Comparison of ENCODE assay signal across 24 cellular contexts in the genomic region with DNA sequence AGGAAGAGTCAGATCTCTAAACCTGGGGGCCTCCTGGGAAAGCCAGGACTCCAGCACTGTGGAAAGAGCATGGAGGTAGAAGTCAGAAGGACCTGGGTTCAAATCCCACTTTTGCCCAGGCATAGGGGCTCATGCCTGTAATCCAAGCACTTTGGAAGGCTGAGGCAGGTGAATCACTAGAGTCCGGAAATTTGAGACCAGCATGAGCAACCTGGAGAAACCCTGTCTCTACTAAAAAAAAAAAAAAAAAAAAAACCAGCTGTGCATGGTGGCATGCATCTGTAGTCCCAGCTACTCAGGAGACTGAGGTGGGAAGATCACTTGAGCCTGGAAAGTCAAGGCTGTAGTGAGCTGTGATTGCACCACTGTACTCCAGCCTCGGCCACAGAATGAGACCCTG. TPM values are rescaled to one million over a fixed set of nuclear protein-coding genes. Genes with fewer than 3 reads are reported as not detected.
A peak's percentile ranks its signal among the peaks of the same experiment; 100 is the strongest.
DNase-seq lines count a peak whose midpoint lies in the region; ATAC-seq, FAIRE-seq and TF ChIP-seq lines count a peak whose summit lies in the region.
"Had no signal": no experiment of that assay in that cellular context is flagged by ENCODE, and none has a peak within 500 bp of the region (broad histone marks: within the 10 kb centered on the region; RNA-seq: fewer than 3 reads in every experiment).

No MANE protein-coding gene starts in this region.

- H3K27ac ChIP-seq in PC-3 (ENCODE audit: low read length) (no peak overlapping the region), H1 (ENCODE audit: low read depth, low read length) (no peak overlapping the region), neuronal stem cell (replicated peaks; ENCODE audit: low read length) (no peak overlapping the region)
- H3K27ac ChIP-seq: HL-60 had no signal

- POLR2A ChIA-PET in PC-3 (lab: Charles Lee; ENCODE audit: unreplicated experiment): interaction anchor here (0.6 kb wide), 1 partner anchor 24 kb away, joined by 15 read pairs; no protein-coding TSS in a partner anchor
- POLR2A ChIA-PET in H1 (lab: Charles Lee; ENCODE audit: partially characterized antibody): no interaction called here

- H3K18ac ChIP-seq in H1 (ENCODE audit: extremely low read depth, low read length): no peak overlapping the region
- H3K18ac ChIP-seq in neuronal stem cell (ENCODE audit: low read length): no peak overlapping the region

- H3K23ac ChIP-seq in H1 (ENCODE audit: insufficient read length): no peak overlapping the region
- H3K23ac ChIP-seq in neuronal stem cell (ENCODE audit: low read depth, low read length, poor library complexity): no peak overlapping the region

- H3K9me3 ChIP-seq in PC-3 (ENCODE audit: low read length): no peaks in the 10 kb centered on the region
- H3K9me3 ChIP-seq in H1 (ENCODE audit: insufficient read depth in 2 of 2, low read depth in 1 of 2, low read length in 1 of 2): no peaks in the 10 kb centered on the region
- no peaks in the 10 kb centered on the region for H3K9me3 ChIP-seq in neuronal stem cell (replicated peaks in 1 of 2; ENCODE audit: control insufficient read depth in 2 of 2, insufficient read depth in 1 of 2, low read depth in 1 of 2, low read length in 2 of 2)
- H3K9me3 ChIP-seq: BE2C, Caco-2 had no signal

- H4K5ac ChIP-seq in H1 (ENCODE audit: insufficient read length, low read depth, low read length): no peak overlapping the region

- no peak overlapping the region for H2BK20ac ChIP-seq in H1 (ENCODE audit: low read length)

- no peaks in the 10 kb centered on the region for H3K79me1 ChIP-seq in H1 (ENCODE audit: low read depth, low read length)
- no peaks in the 10 kb centered on the region for H3K79me1 ChIP-seq in neuronal stem cell (ENCODE audit: low read depth, low read length)

- H3K56ac ChIP-seq in H1 (replicated peaks; ENCODE audit: insufficient read length, low read depth, low read length): no peak overlapping the region

- H3K23me2 ChIP-seq in H1 (ENCODE audit: low read depth, low read length): no peaks in the 10 kb centered on the region

- H2BK5ac ChIP-seq in H1 (ENCODE audit: low read depth, low read length): no peak overlapping the region
- H2BK5ac ChIP-seq in neuronal stem cell (ENCODE audit: low read length): no peak overlapping the region

- no peak for TF ChIP-seq RAD21 in H1 (IDR thresholded peaks at IDR 0.05 in 1 of 2, conservative IDR thresholded peaks at IDR 0.05 in 1 of 2; ENCODE audit: low read depth in 2 of 2, low read length in 2 of 2)

- no TSS peak for BruUV-seq in PC-3 (replicated peaks; lab: Mats Ljungman, UMichigan)

- H4K8ac ChIP-seq in H1 (ENCODE audit: extremely low read depth, insufficient read depth, low read length) (no peak overlapping the region), neuronal stem cell (ENCODE audit: low read depth, low read length) (no peak overlapping the region)

- H4K91ac ChIP-seq in H1 (replicated peaks; ENCODE audit: insufficient read length, low read length) (no peak overlapping the region), neuronal stem cell (ENCODE audit: low read depth, low read length, poor library complexity) (no peak overlapping the region)

- no peak overlapping the region for H3K9ac ChIP-seq in PC-3 (ENCODE audit: low read length)
- no peak overlapping the region for H3K9ac ChIP-seq in H1 (replicated peaks in 1 of 4; ENCODE audit: extremely low read depth in 1 of 4, low read depth in 3 of 4, low read length in 3 of 4)
- H3K9ac ChIP-seq in neuronal stem cell (ENCODE audit: low read depth, low read length, poor library complexity): no peak overlapping the region

- H3F3A ChIP-seq in PC-3 (ENCODE audit: low read length, unreplicated experiment): no peaks in the 10 kb centered on the region

- no peak for TF ChIP-seq EP300 in H1 (IDR thresholded peaks at IDR 0.05; ENCODE audit: borderline replicate concordance in 1 of 2, low read depth in 2 of 2, low read length in 2 of 2)

- CTCF ChIA-PET in PC-3 (lab: Charles Lee): interaction anchor here (0.6 kb wide), 3 partner anchors 24 to 423 kb away, joined by 5 to 9 read pairs (median 7); a partner anchor contains a TSS
- CTCF ChIA-PET in H1 (lab: Charles Lee; ENCODE audit: partially characterized antibody): interaction anchor here (0.6 to 1.2 kb wide), 4 partner anchors 22 to 234 kb away, joined by 3 read pairs; no protein-coding TSS in a partner anchor

- peak; percentile 44 for DNase-seq in NCI-H2171 (lab: John Stamatoyannopoulos, UW)
- peak; percentile 43 for DNase-seq in PC-3
- DNase-seq in H1 (ENCODE audit: low read depth in 1 of 2, low spot score in 2 of 2): no peak
- no peak for DNase-seq in neuronal stem cell (ENCODE audit: low spot score)
- DNase-seq in NCI-H2227 (lab: John Stamatoyannopoulos, UW; ENCODE audit: unreplicated experiment): no peak
- no peak for DNase-seq in activated naive CD4-positive, alpha-beta T cell treated with Interleukin-2 at 50 U/mL for 16 hours
- DNase-seq: ACHN; BE2C; Caco-2; CD4-positive, alpha-beta T cell; DMS153; DND-41; EL; HCEC 1CT; HFFc6; IMR-90; KBM-7 had no signal

- H3K9me2 ChIP-seq in PC-3 (replicated peaks; ENCODE audit: low read length): no peaks in the 10 kb centered on the region

- no peaks in the 10 kb centered on the region for H3K36me3 ChIP-seq in PC-3 (ENCODE audit: low read depth, low read length)
- no peaks in the 10 kb centered on the region for H3K36me3 ChIP-seq in H1 (ENCODE audit: control insufficient read depth in 2 of 4, insufficient read depth in 4 of 4, low read length in 3 of 4)
- H3K36me3 ChIP-seq in neuronal stem cell (replicated peaks in 1 of 2; ENCODE audit: control insufficient read depth in 2 of 2, insufficient read depth in 2 of 2, low read length in 2 of 2): no peaks in the 10 kb centered on the region
- H3K36me3 ChIP-seq: BE2C had no signal

- no peak overlapping the region for H3K4me2 ChIP-seq in PC-3 (ENCODE audit: low read length)
- H3K4me2 ChIP-seq in H1 (ENCODE audit: insufficient read depth in 1 of 2, low read depth in 2 of 2, low read length in 2 of 2): no peak overlapping the region
- H3K4me2 ChIP-seq in neuronal stem cell (ENCODE audit: insufficient read depth, low read length, poor library complexity, severe bottlenecking): no peak overlapping the region

- H3K14ac ChIP-seq in H1 (ENCODE audit: insufficient read length) (no peak overlapping the region), neuronal stem cell (ENCODE audit: low read length) (no peak overlapping the region)

- H3K4me1 ChIP-seq in PC-3 (ENCODE audit: insufficient read depth, low read length): peaks cover 8% of the 10 kb centered on the region; the same call in 1 of the 2 replicates
- peaks cover 0 to 23% (median 12%) of the 10 kb centered on the region in 4 experiments; a peak in 6 of 7 replicates for H3K4me1 ChIP-seq in H1 (replicated peaks in 1 of 4; ENCODE audit: control insufficient read depth in 3 of 4, insufficient read depth in 4 of 4, low read length in 3 of 4)
- H3K4me1 ChIP-seq in neuronal stem cell (ENCODE audit: control insufficient read depth in 2 of 2, insufficient read depth in 1 of 2, low read depth in 1 of 2, low read length in 2 of 2): peaks cover 14 to 15% of the 10 kb centered on the region in 2 donors

- no peak for FAIRE-seq in H1 (lab: Jason Lieb, UNC)
- FAIRE-seq: A204.1, GM12878, GM19239, H54, HTR-8/SVneo had no signal

- no peak for TF ChIP-seq POLR2A in H1 (IDR thresholded peaks at IDR 0.05; ENCODE audit: control extremely low read depth in 1 of 2, low read depth in 2 of 2, low read length in 2 of 2)

- H2BK15ac ChIP-seq in H1 (ENCODE audit: low read length): no peak overlapping the region
- no peak overlapping the region for H2BK15ac ChIP-seq in neuronal stem cell (ENCODE audit: low read length)

- H3K27me3 ChIP-seq in PC-3 (ENCODE audit: low read length) (no peaks in the 10 kb centered on the region), H1 (replicated peaks in 1 of 4; ENCODE audit: control insufficient read depth in 3 of 4, extremely low read depth in 1 of 4, insufficient read depth in 3 of 4, low read length in 3 of 4) (no peaks in the 10 kb centered on the region), neuronal stem cell (ENCODE audit: control insufficient read depth in 3 of 3, insufficient read depth in 3 of 3, low read depth in 1 of 3, low read length in 3 of 3) (no peaks in the 10 kb centered on the region)
- H3K27me3 ChIP-seq: BE2C had no signal

- no peaks in the 10 kb centered on the region for H3K79me2 ChIP-seq in PC-3 (ENCODE audit: low read length)
- H3K79me2 ChIP-seq in H1 (ENCODE audit: control insufficient read depth in 1 of 2, insufficient read depth in 2 of 2, low read length in 2 of 2): no peaks in the 10 kb centered on the region

- WGBS in H1 (ENCODE audit: extremely low coverage in 1 of 2, insufficient coverage in 1 of 2, insufficient read length in 1 of 2, insufficient replicate concordance in 2 of 2, low coverage in 1 of 2, low lambda C conversion rate in 2 of 2, missing lambda C conversion rate in 1 of 2), 2 experiments: 80% methylated on average over 2 of the region's 2 CpGs; no CpG with 5 or more reads in 1 of the 2 experiments
- no CpG with 5 or more reads among the region's 2 CpGs for WGBS in neuronal stem cell (ENCODE audit: extremely low coverage in 2 of 2, insufficient read length in 2 of 2, insufficient replicate concordance in 1 of 2), 2 donors

- H3K4ac ChIP-seq in H1 (replicated peaks; ENCODE audit: insufficient read length, low read depth, low read length) (no peak overlapping the region), neuronal stem cell (ENCODE audit: low read length) (no peak overlapping the region)

- no peak overlapping the region for H2AK5ac ChIP-seq in H1 (ENCODE audit: low read depth, low read length)
- peak overlapping the region; percentile 29 for H2AK5ac ChIP-seq in neuronal stem cell (ENCODE audit: low read depth, low read length)

- no peak overlapping the region for H2BK12ac ChIP-seq in H1 (ENCODE audit: low read depth, low read length)
- no peak overlapping the region for H2BK12ac ChIP-seq in neuronal stem cell (ENCODE audit: low read length)

- no peak overlapping the region for H3K4me3 ChIP-seq in PC-3 (ENCODE audit: low read length)
- H3K4me3 ChIP-seq in H1 (ENCODE audit: extremely low read depth in 1 of 4, insufficient read depth in 2 of 4, low read depth in 3 of 4, low read length in 4 of 4): no peak overlapping the region
- H3K4me3 ChIP-seq in neuronal stem cell (ENCODE audit: low read length in 2 of 2): no peak overlapping the region
- H3K4me3 ChIP-seq: GM12878 had no signal

- ATAC-seq in PC-3: no peak
- no peak for ATAC-seq in GM18909 (IDR thresholded peaks at IDR 0.05; ENCODE audit: poor library complexity, unreplicated experiment)
- ATAC-seq: GM12878 had no signal

- intact Hi-C loops in PC-3 (cut with micrococcal nuclease): no loop called here

- TF ChIP-seq CTCF in PC-3 (conservative IDR thresholded peaks at IDR 0.05; ENCODE audit: low read depth, low read length) (no peak), H1 (IDR thresholded peaks at IDR 0.05; ENCODE audit: control extremely low read depth in 1 of 3, insufficient read depth in 1 of 3, low read depth in 1 of 3, low read length in 3 of 3) (no peak)

- no peaks in the 10 kb centered on the region for H4K20me1 ChIP-seq in PC-3 (ENCODE audit: low read length)
- H4K20me1 ChIP-seq in H1 (replicated peaks in 1 of 2; ENCODE audit: control insufficient read depth in 1 of 2, insufficient read depth in 2 of 2, low read length in 2 of 2): peaks cover 0 to 4% of the 10 kb centered on the region in 2 experiments

- H2BK120ac ChIP-seq in H1 (replicated peaks; ENCODE audit: low read depth, low read length): no peak overlapping the region
- no peak overlapping the region for H2BK120ac ChIP-seq in neuronal stem cell (ENCODE audit: low read depth, low read length)

- H2AFZ ChIP-seq in PC-3 (ENCODE audit: low read length) (no peak overlapping the region), H1 (ENCODE audit: low read length) (no peak overlapping the region), neuronal stem cell (ENCODE audit: low read length) (no peak overlapping the region)

RNA-seq across cellular contexts. Expression of a gene that starts 31.8 kb away (rescaled TPM):
- total RNA-seq in PC-3 (2014; rRNA removed): 26.5 and 31.6 TPM in 2 replicates
- total RNA-seq in H1 (2021; fragmentation: NEBNext Ultra II Directional; extraction: Animal tissue kit (Norgen Biotek cat#: 25700)): 12.8 and 14.0 TPM in 2 replicates
- 13.2 and 16.3 TPM in 2 replicates for polyA plus RNA-seq in H1 (2011; rRNA removed)
- 10.4 TPM for polyA plus RNA-seq in H1 (2011; cell fraction: cytosol; rRNA removed)
- 16.7 TPM for polyA plus RNA-seq in H1 (2011; cell fraction: nucleus; rRNA removed)
- polyA plus RNA-seq in H1 (2012, experiment 1 of 2): 9.3 to 13.5 TPM (median 11.9 TPM) in 4 replicates
- polyA plus RNA-seq in H1 (2012, experiment 2 of 2): 13.0 TPM
- 9.4 TPM for polyA plus RNA-seq in H1 (2013, experiment 1 of 2)
- polyA plus RNA-seq in H1 (2013, experiment 2 of 2): 9.6 TPM
- 9.7 and 11.7 TPM in 2 replicates for polyA minus RNA-seq in H1 (2011; rRNA and poly(A)+ RNA removed)
- polyA minus RNA-seq in H1 (2011; cell fraction: cytosol; rRNA and poly(A)+ RNA removed): 8.3 TPM
- polyA minus RNA-seq in H1 (2011; cell fraction: nucleus; rRNA and poly(A)+ RNA removed): 9.7 TPM
- 5.0 TPM for polyA plus RNA-seq in neuronal stem cell (2013, experiment 1 of 2)
- polyA plus RNA-seq in neuronal stem cell (2013, experiment 2 of 2): 5.4 TPM

RNA-seq across cellular contexts. Expression of a gene that starts 41.4 kb away (rescaled TPM):
- 0.11 and 0.75 TPM in 2 replicates for total RNA-seq in PC-3 (2014; rRNA removed)
- total RNA-seq in H1 (2021; fragmentation: NEBNext Ultra II Directional; extraction: Animal tissue kit (Norgen Biotek cat#: 25700)): 7.7 and 7.8 TPM in 2 replicates
- polyA plus RNA-seq in H1 (2011; rRNA removed): 14.4 and 15.2 TPM in 2 replicates
- 8.9 TPM for polyA plus RNA-seq in H1 (2011; cell fraction: cytosol; rRNA removed)
- 14.7 TPM for polyA plus RNA-seq in H1 (2011; cell fraction: nucleus; rRNA removed)
- 8.3 to 9.9 TPM (median 8.7 TPM) in 4 replicates for polyA plus RNA-seq in H1 (2012, experiment 1 of 2)
- 6.4 TPM for polyA plus RNA-seq in H1 (2012, experiment 2 of 2)
- 5.7 TPM for polyA plus RNA-seq in H1 (2013, experiment 1 of 2)
- 7.0 TPM for polyA plus RNA-seq in H1 (2013, experiment 2 of 2)
- polyA minus RNA-seq in H1 (2011; rRNA and poly(A)+ RNA removed): 7.1 and 9.0 TPM in 2 replicates
- 4.8 TPM for polyA minus RNA-seq in H1 (2011; cell fraction: cytosol; rRNA and poly(A)+ RNA removed)
- 6.1 TPM for polyA minus RNA-seq in H1 (2011; cell fraction: nucleus; rRNA and poly(A)+ RNA removed)
- polyA plus RNA-seq in neuronal stem cell (2013, experiment 1 of 2): 7.3 TPM
- 7.1 TPM for polyA plus RNA-seq in neuronal stem cell (2013, experiment 2 of 2)

Comparison
In these comparisons a context has a peak if more than half of its experiments do, and no peak if none do; other contexts are left out.
1. DNase-seq: peak in NCI-H2171 (single experiment) and PC-3 (single experiment); none in H1 (0 of 2), neuronal stem cell (single experiment), NCI-H2227 (single experiment) and activated naive CD4-positive, alpha-beta T cell treated with Interleukin-2 at 50 U/mL for 16 hours (single experiment).